In the genomic region with DNA sequence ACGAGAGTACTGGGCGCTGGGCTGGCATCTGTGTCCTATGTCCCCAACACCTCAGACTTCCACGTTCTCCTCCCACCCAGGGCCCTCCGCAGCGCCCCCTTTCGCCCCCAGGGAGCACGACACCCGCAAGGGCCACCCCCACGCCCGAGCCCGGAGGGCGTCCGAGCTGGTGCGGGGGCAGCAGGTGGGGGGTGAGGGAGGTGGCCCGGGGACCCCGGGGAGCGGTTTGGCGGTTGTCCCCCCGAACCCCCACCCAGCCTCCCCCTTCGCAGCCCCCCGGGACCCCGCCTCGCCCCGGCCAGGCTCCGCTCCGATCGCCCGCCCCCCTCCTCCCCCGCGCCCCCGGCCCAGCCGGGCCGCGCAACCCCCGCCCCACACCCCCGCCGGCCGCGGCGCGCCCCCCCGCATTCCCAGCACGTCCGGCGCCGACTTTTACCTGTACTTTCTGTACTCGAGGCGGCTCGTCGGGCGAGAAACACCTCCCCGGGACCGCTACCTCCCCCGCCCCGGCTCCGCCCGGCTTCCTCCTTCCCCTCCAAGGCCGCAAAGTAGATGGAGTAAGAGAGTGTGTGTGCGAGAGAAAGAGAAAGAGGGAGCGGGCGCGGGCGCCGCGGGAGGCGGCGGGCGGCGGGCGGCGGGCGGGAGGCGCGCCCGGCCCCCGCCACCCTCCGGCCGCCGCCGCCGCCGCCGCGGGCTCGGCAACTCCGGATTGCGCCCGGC, we compare ENCODE assay signal across 8 cellular contexts. TPM values are rescaled to one million over a fixed set of nuclear protein-coding genes. Genes with fewer than 3 reads are reported as not detected.
DNase-seq lines count a peak whose midpoint lies in the region; ATAC-seq, FAIRE-seq and TF ChIP-seq lines count a peak whose summit lies in the region.

No MANE protein-coding gene starts in this region.

- POLR2A ChIA-PET in AG04449 (lab: Yijun Ruan, JAX) = no interaction called here

- H3K9me2 ChIP-seq in MM.1S (replicated peaks; ENCODE audit: insufficient read depth, low read length) = no peaks in the 10 kb centered on the region

- no peak overlapping the region for H3K4me2 ChIP-seq in MM.1S (ENCODE audit: low read depth, low read length)

- H3K27ac ChIP-seq in MM.1S (ENCODE audit: low read length) (no peak overlapping the region), prostate gland (peak overlapping the region; percentile 56 to 57)

- DNase-seq in AG04449 (ENCODE audit: low read depth, low spot score) (no peak), MM.1S (no peak), activated T-helper 1 cell treated with Interleukin-2 at 50 U/mL for 16 hours (ENCODE audit: low read depth) (peak; percentile 30), frontal cortex (ENCODE audit: low spot score in 2 of 2) (peak; percentile 43 to 60), prostate gland (ENCODE audit: low spot score) (peak; percentile 32), foreskin melanocyte (no peak), NAMALWA (ENCODE audit: low spot score) (no peak)

- peak overlapping the region; percentile 65 for H3K4me3 ChIP-seq in AG04449 (ENCODE audit: low read depth, low read length)
- H3K4me3 ChIP-seq in MM.1S (ENCODE audit: low read length) = no peak overlapping the region; the same call in 1 of the 2 replicates
- peak overlapping the region; percentile 54 to 66 for H3K4me3 ChIP-seq in prostate gland

- no peak overlapping the region for H3K9ac ChIP-seq in MM.1S (ENCODE audit: low read length)

- 5% methylated on average over 55 of the region's 88 CpGs for WGBS in prostate gland

- H2AFZ ChIP-seq in MM.1S (ENCODE audit: low read length) = no peak overlapping the region

- intact Hi-C loops in prostate gland (cut with DNase I) = no loop called here

- peak; percentile 51 for ATAC-seq in GM19351 (IDR thresholded peaks at IDR 0.05; ENCODE audit: unreplicated experiment)

- TF ChIP-seq POLR2A in prostate gland (IDR thresholded peaks at IDR 0.05) = no peak

- H3K27me3 ChIP-seq in MM.1S (replicated peaks; ENCODE audit: insufficient read depth, low read length) (no peaks in the 10 kb centered on the region), prostate gland (replicated peaks; ENCODE audit: insufficient read depth) (no peaks in the 10 kb centered on the region)

- H3K36me3 ChIP-seq in MM.1S (replicated peaks; ENCODE audit: insufficient read depth, low read length) (no peaks in the 10 kb centered on the region), prostate gland (no peaks in the 10 kb centered on the region)

- FAIRE-seq in frontal cortex (lab: Jason Lieb, UNC) = no peak

- H4K20me1 ChIP-seq in MM.1S (ENCODE audit: insufficient read depth, low read length) = no peaks in the 10 kb centered on the region

- TF ChIP-seq CTCF in AG04449 (IDR thresholded peaks at IDR 0.05; ENCODE audit: insufficient read depth, low read length, missing control alignments) = peak; percentile 77
- TF ChIP-seq CTCF in MM.1S (IDR thresholded peaks at IDR 0.05; ENCODE audit: low read length) = 0 out of 2 replicates have a peak, but pooled peaks have one; percentile 9
- TF ChIP-seq CTCF in prostate gland (IDR thresholded peaks at IDR 0.05) = peak in 3 of 4 experiments; percentile 30 to 31 (median 30)

- no peaks in the 10 kb centered on the region; the same call in 1 of the 2 replicates for H3F3A ChIP-seq in MM.1S (ENCODE audit: insufficient read depth, low read length)

- CTCF ChIA-PET in AG04449 (lab: Yijun Ruan, JAX) = interaction anchor here (1.0 kb wide), 1 partner anchor 10 kb away, joined by 3 read pairs; no protein-coding TSS in a partner anchor

- H3K9me3 ChIP-seq in MM.1S (replicated peaks; ENCODE audit: insufficient read depth, low read length) = no peaks in the 10 kb centered on the region
- H3K9me3 ChIP-seq in prostate gland = no peaks in the 10 kb centered on the region

- H3K79me2 ChIP-seq in MM.1S (ENCODE audit: low read length) = no peaks in the 10 kb centered on the region

- H3K4me1 ChIP-seq in MM.1S (ENCODE audit: low read length) = no peaks in the 10 kb centered on the region
- no peaks in the 10 kb centered on the region for H3K4me1 ChIP-seq in prostate gland (replicated peaks)

RNA-seq across cellular contexts. Expression of gene CDYL2, which starts 0.9 kb away (rescaled TPM):
- total RNA-seq in frontal cortex (9.4 TPM), prostate gland (10 to 100 TPM; 42.8 to 63.7 TPM)

Comparison
In these comparisons a context has a peak if more than half of its experiments do, and no peak if none do; other contexts are left out.
1. DNase-seq: peak in activated T-helper 1 cell treated with Interleukin-2 at 50 U/mL for 16 hours (single experiment), frontal cortex (2 of 2) and prostate gland (single experiment); none in AG04449 (single experiment), MM.1S (single experiment), foreskin melanocyte (single experiment) and NAMALWA (single experiment).
2. CTCF ChIP-seq: peak in every context shown above with its lines; median percentile 77 in AG04449; 30 in prostate gland; 9 in MM.1S.